19 cellular contexts compared by ENCODE assay signal in genomic region chr7:99042957-99043356, GRCh38.
DNase-seq lines count a peak whose midpoint lies in the region; ATAC-seq and TF ChIP-seq lines count a peak whose summit lies in the region.
"Had no signal": no experiment of that assay in that cellular context is flagged by ENCODE, and none has a peak within 500 bp of the region (broad histone marks: within the 10 kb centered on the region; RNA-seq: fewer than 3 reads in every experiment).

No MANE protein-coding gene starts in this region.

- no peak overlapping the region for H3K18ac ChIP-seq in mesendoderm (ENCODE audit: low read length)

- no peak for DNase-seq in breast epithelium (ENCODE audit: low spot score in 2 of 2)
- DNase-seq in MCF 10A (ENCODE audit: unreplicated experiment) = no peak
- peak; percentile 14 for DNase-seq in amniotic epithelial cell (ENCODE audit: low read depth)
- peak; percentile 50 for DNase-seq in glomerular endothelial cell (ENCODE audit: extremely low read depth, low read depth, low spot score)
- peak; percentile 28 for DNase-seq in superior temporal gyrus (ENCODE audit: extremely low spot score)
- DNase-seq in mesendoderm = no peak
- DNase-seq in NOMO-1 treated with dmso at 0.1 percent for 144 hours (lab: John Stamatoyannopoulos, UW; ENCODE audit: unreplicated experiment) = no peak
- DNase-seq: ACHN; activated CD4-positive, alpha-beta T cell treated with anti-CD3 and anti-CD28 coated beads for 4 hours; Calu3; effector CD8-positive, alpha-beta T cell; MG63; NCI-H187 treated with DMSO at 0.1 percent for 48 hours; NCI-H524; RPMI8226; stimulated activated CD4-positive, alpha-beta T cell treated with anti-CD3 and anti-CD28 coated beads, Interleukin-2, amount 100 ng/mL, for 48 hours had no signal

- no peak overlapping the region for H3K4ac ChIP-seq in mesendoderm (ENCODE audit: low read depth, low read length)

- TF ChIP-seq CTCF in breast epithelium (IDR thresholded peaks at IDR 0.05) (no peak), MCF 10A (IDR thresholded peaks at IDR 0.05; ENCODE audit: unreplicated experiment) (no peak)

- H3K9me3 ChIP-seq in breast epithelium = no peaks in the 10 kb centered on the region
- H3K9me3 ChIP-seq: adrenal gland, gastroesophageal sphincter, MG63 had no signal

- H3K9me3 Mint-ChIP-seq in MCF 10A (ENCODE audit: unreplicated experiment) = no peaks in the 10 kb centered on the region

- H3K4me3 Mint-ChIP-seq in MCF 10A (ENCODE audit: unreplicated experiment) = no peak overlapping the region

- H2BK5ac ChIP-seq in mesendoderm (ENCODE audit: low read length) = no peak overlapping the region

- H3K56ac ChIP-seq in mesendoderm (ENCODE audit: low read length) = no peak overlapping the region

- no peak overlapping the region for H2AK5ac ChIP-seq in mesendoderm (ENCODE audit: low read length)

- H3K27me3 ChIP-seq in breast epithelium (no peaks in the 10 kb centered on the region), mesendoderm (ENCODE audit: insufficient read depth, low read length, poor library complexity) (no peaks in the 10 kb centered on the region)
- H3K27me3 ChIP-seq: adrenal gland, gastroesophageal sphincter, MG63 had no signal

- no peaks in the 10 kb centered on the region for H3K79me1 ChIP-seq in mesendoderm (ENCODE audit: low read length)

- H3K4me1 Mint-ChIP-seq in MCF 10A (ENCODE audit: insufficient read depth, unreplicated experiment) = no peaks in the 10 kb centered on the region

- no peak overlapping the region for H2BK120ac ChIP-seq in mesendoderm (ENCODE audit: low read depth, low read length)

- H3K36me3 ChIP-seq in breast epithelium (peaks cover 8% of the 10 kb centered on the region), mesendoderm (ENCODE audit: control insufficient read depth, insufficient read depth, low read length) (peaks cover 7% of the 10 kb centered on the region)

- POLR2A ChIA-PET in MCF 10A (lab: Yijun Ruan, JAX) = interaction anchor here (0.9 kb wide), 1 partner anchor 100 kb away, joined by 3 read pairs; no protein-coding TSS in a partner anchor

- intact Hi-C loops in breast epithelium (cut with DNase I; ENCODE audit: low total_unique reads) (no loop called here), MCF 10A (cut with micrococcal nuclease) (no loop called here)

- peak overlapping the region; percentile 8 to 29 for H3K27ac ChIP-seq in breast epithelium
- H3K27ac ChIP-seq in mesendoderm (ENCODE audit: low read depth, low read length) = no peak overlapping the region

- no peaks in the 10 kb centered on the region for H3K27me3 Mint-ChIP-seq in MCF 10A (ENCODE audit: insufficient read depth, unreplicated experiment)

- BruUV-seq in MCF 10A (replicated peaks; lab: Mats Ljungman, UMichigan) = no TSS peak

- H3K4me1 ChIP-seq in breast epithelium (no peaks in the 10 kb centered on the region), mesendoderm (ENCODE audit: control insufficient read depth, low read depth, low read length) (no peaks in the 10 kb centered on the region)

- peaks cover 99% of the 10 kb centered on the region for H3K36me3 Mint-ChIP-seq in MCF 10A (ENCODE audit: insufficient read depth, unreplicated experiment)

- H3K4me2 ChIP-seq in mesendoderm (ENCODE audit: low read length) = no peak overlapping the region

- no peak overlapping the region for H3K27ac Mint-ChIP-seq in MCF 10A (ENCODE audit: low read depth, unreplicated experiment)

- no peak overlapping the region for H2BK15ac ChIP-seq in mesendoderm (replicated peaks; ENCODE audit: low read depth)

- ATAC-seq in GM18909 (IDR thresholded peaks at IDR 0.05; ENCODE audit: poor library complexity, unreplicated experiment) = no peak
- ATAC-seq: gastroesophageal sphincter had no signal

- CTCF ChIA-PET in MCF 10A (lab: Yijun Ruan, JAX) = interaction anchor here (1.2 to 12.6 kb wide), 2 partner anchors 19 to 270 kb away, joined by 3 to 138 read pairs; no protein-coding TSS in a partner anchor

- no CpG with 5 or more reads among the region's 5 CpGs for WGBS in mesendoderm (ENCODE audit: extremely low coverage, insufficient coverage, low lambda C conversion rate)

- H3K79me2 ChIP-seq in mesendoderm (ENCODE audit: control insufficient read depth, insufficient read depth, low read length) = no peaks in the 10 kb centered on the region

- H3K4me3 ChIP-seq in breast epithelium = no peak overlapping the region
- H3K4me3 ChIP-seq in mesendoderm (ENCODE audit: low read length) = no peak overlapping the region
- H3K4me3 ChIP-seq: adrenal gland, gastroesophageal sphincter, MG63 had no signal

- no peak overlapping the region for H4K8ac ChIP-seq in mesendoderm (ENCODE audit: low read depth, low read length)

- no peak for TF ChIP-seq POLR2A in breast epithelium (IDR thresholded peaks at IDR 0.05)

- H4K5ac ChIP-seq in mesendoderm (ENCODE audit: low read length) = no peak overlapping the region

- H3K23ac ChIP-seq in mesendoderm (ENCODE audit: low read length) = no peak overlapping the region

- no peak overlapping the region for H3K9ac ChIP-seq in mesendoderm (ENCODE audit: low read length)

Comparison
In these comparisons a context has a peak if more than half of its experiments do, and no peak if none do; other contexts are left out.
1. DNase-seq: peak in amniotic epithelial cell (single experiment), glomerular endothelial cell (single experiment) and superior temporal gyrus (single experiment); none in breast epithelium (0 of 2), MCF 10A (single experiment), mesendoderm (single experiment) and NOMO-1 treated with dmso at 0.1 percent for 144 hours (single experiment).